In the genomic region with DNA sequence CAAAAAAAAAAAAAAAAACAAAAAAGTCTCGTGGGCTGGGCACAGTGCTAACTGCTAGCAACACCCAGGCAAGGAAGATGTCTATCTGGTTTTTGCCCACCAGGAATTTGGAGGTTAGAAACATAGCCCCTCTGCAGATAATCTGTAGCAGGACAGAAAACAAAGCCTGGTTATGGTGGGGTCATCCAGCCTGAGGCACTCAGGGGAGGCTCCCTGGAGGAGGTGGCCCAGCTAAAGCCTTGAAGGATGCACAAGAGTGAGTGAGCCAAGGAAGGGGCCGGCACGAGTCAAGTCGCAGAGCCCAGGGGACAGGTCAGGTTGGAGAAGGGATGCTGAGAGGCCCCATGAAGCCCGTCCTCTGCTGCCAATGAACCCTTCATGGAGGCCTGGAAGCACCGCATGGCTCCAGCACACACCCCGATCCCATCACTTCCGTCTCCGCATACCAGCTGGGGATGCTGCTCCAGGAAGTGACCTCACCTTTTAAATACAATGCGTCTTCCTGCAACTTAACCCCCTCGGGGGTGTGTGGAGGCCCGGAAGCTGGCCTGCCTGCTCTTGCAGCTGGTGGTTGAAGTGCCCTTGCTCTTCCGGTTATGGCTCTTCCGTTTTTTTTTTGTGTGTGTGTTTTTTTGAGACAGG, we compare ENCODE assay signal across 1 cellular context.
TF ChIP-seq lines count a peak whose summit lies in the region.

No MANE protein-coding gene starts in this region.

TF ChIP-seq in HEK293, 187 proteins besides CTCF, POLR2A, EP300 and RAD21 (continued from another document):
- TF ChIP-seq, protein P1, sequence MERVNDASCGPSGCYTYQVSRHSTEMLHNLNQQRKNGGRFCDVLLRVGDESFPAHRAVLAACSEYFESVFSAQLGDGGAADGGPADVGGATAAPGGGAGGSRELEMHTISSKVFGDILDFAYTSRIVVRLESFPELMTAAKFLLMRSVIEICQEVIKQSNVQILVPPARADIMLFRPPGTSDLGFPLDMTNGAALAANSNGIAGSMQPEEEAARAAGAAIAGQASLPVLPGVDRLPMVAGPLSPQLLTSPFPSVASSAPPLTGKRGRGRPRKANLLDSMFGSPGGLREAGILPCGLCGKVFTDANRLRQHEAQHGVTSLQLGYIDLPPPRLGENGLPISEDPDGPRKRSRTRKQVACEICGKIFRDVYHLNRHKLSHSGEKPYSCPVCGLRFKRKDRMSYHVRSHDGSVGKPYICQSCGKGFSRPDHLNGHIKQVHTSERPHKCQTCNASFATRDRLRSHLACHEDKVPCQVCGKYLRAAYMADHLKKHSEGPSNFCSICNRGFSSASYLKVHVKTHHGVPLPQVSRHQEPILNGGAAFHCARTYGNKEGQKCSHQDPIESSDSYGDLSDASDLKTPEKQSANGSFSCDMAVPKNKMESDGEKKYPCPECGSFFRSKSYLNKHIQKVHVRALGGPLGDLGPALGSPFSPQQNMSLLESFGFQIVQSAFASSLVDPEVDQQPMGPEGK (tag by site-specific recombination; IDR thresholded peaks at IDR 0.05), result no peak
- TF ChIP-seq GLI4 (tag by site-specific recombination; IDR thresholded peaks at IDR 0.05), result 0 out of 2 replicates have a peak, but pooled peaks have one; percentile 39
